In genomic region chr22:47043835-47044721, GRCh38 we compare ENCODE assay signal across 8 cellular contexts.
DNase-seq lines count a peak whose midpoint lies in the region; ATAC-seq and TF ChIP-seq lines count a peak whose summit lies in the region.

No MANE protein-coding gene starts in this region.

- H4K20me1 ChIP-seq in BLaER1 = peaks cover 85% of the 10 kb centered on the region
- peaks cover 6% of the 10 kb centered on the region; the same call in 1 of the 2 replicates for H4K20me1 ChIP-seq in IMR-90 (ENCODE audit: insufficient read depth, low read length)

- no peaks in the 10 kb centered on the region for H3K27me3 ChIP-seq in BLaER1
- no peaks in the 10 kb centered on the region for H3K27me3 ChIP-seq in IMR-90 (ENCODE audit: control insufficient read depth, insufficient read depth, low read length)

- no TSS peak for BruUV-seq in IMR-90 (replicated peaks; lab: Mats Ljungman, UMichigan)

- 63% methylated on average over 4 of the region's 19 CpGs; no CpG with 5 or more reads in 1 of the 2 experiments for WGBS in IMR-90 (ENCODE audit: extremely low coverage in 2 of 2, insufficient read length in 1 of 2), 2 experiments

- 0 out of 2 replicates have a peak, but pooled peaks cover 5% of the 10 kb centered on the region for H3K9me1 ChIP-seq in IMR-90 (ENCODE audit: insufficient read depth, low read length)

- H2BK20ac ChIP-seq in IMR-90 (ENCODE audit: low read depth, low read length) = no peak overlapping the region

- peak overlapping the region; percentile 33 for H3K4me2 ChIP-seq in BLaER1
- H3K4me2 ChIP-seq in IMR-90 (ENCODE audit: low read depth, low read length) = peak overlapping the region; percentile 36; the same call in 1 of the 2 replicates

- peaks cover 22% of the 10 kb centered on the region; the same call in 1 of the 2 replicates for H3K36me3 ChIP-seq in BLaER1
- H3K36me3 ChIP-seq in IMR-90 (ENCODE audit: control insufficient read depth, insufficient read depth, low read length) = no peaks in the 10 kb centered on the region
- no peaks in the 10 kb centered on the region for H3K36me3 ChIP-seq in SK-N-MC (ENCODE audit: insufficient read depth, low read length)

- H2AK9ac ChIP-seq in IMR-90 (replicated peaks; ENCODE audit: low read depth, low read length, poor library complexity) = no peak overlapping the region

- H3K9ac ChIP-seq in BLaER1 (no peak overlapping the region), IMR-90 (ENCODE audit: low read depth, low read length) (no peak overlapping the region), SK-N-MC (ENCODE audit: insufficient read length) (no peak overlapping the region)

- TF ChIP-seq POLR2A in IMR-90 (IDR thresholded peaks at IDR 0.05; ENCODE audit: low read depth, low read length) = no peak

- H3K79me1 ChIP-seq in IMR-90 (ENCODE audit: low read depth in 1 of 2, low read length in 2 of 2) = no peaks in the 10 kb centered on the region; a peak in 1 of 4 replicates

- no peak overlapping the region for H4K91ac ChIP-seq in IMR-90 (ENCODE audit: insufficient read depth, low read depth, low read length)

- DNase-seq in IMR-90 = peak; percentile 54
- DNase-seq in SK-N-MC (ENCODE audit: low read depth, low spot score) = peak; percentile 16
- DNase-seq in iris pigment epithelial cell (ENCODE audit: low read depth) = peak; percentile 52
- DNase-seq in GM10266 (ENCODE audit: extremely low spot score) = no peak

- CTCF ChIA-PET in IMR-90 (lab: Yijun Ruan, JAX) = interaction anchor here (0.6 to 1.0 kb wide), 2 partner anchors 16 to 18 kb away, joined by 3 read pairs; no protein-coding TSS in a partner anchor

- in situ Hi-C loops in IMR-90 (cut with MboI; ENCODE audit: low sequenced_read_pairs) = no loop called here

- H3K4me1 ChIP-seq in BLaER1 (peaks cover 29% of the 10 kb centered on the region), IMR-90 (ENCODE audit: control insufficient read depth, insufficient read depth, low read length) (peaks cover 7% of the 10 kb centered on the region)

- H3K56ac ChIP-seq in IMR-90 (ENCODE audit: extremely low read depth, insufficient read depth, low read length) = no peak overlapping the region

- H3K9me3 ChIP-seq in BLaER1 (no peaks in the 10 kb centered on the region), IMR-90 (ENCODE audit: control insufficient read depth, insufficient read depth, low read length) (no peaks in the 10 kb centered on the region), SK-N-MC (ENCODE audit: low read depth, low read length) (no peaks in the 10 kb centered on the region)

- ATAC-seq in IMR-90 (ENCODE audit: low read depth) (peak; percentile 75), GM18519 (IDR thresholded peaks at IDR 0.05; ENCODE audit: low FRiP score, unreplicated experiment) (no peak), HG02981 (IDR thresholded peaks at IDR 0.05; ENCODE audit: unreplicated experiment) (no peak), GM18520 (IDR thresholded peaks at IDR 0.05; ENCODE audit: unreplicated experiment) (no peak)

- intact Hi-C loops in IMR-90 (cut with micrococcal nuclease) = no loop called here

- H2BK15ac ChIP-seq in IMR-90 (ENCODE audit: low read depth, low read length) = no peak overlapping the region

- no peak overlapping the region for H4K5ac ChIP-seq in IMR-90 (ENCODE audit: low read depth, low read length)

- H3K27ac ChIP-seq in BLaER1 = no peak overlapping the region
- H3K27ac ChIP-seq in IMR-90 (ENCODE audit: insufficient read depth, low read length) = no peak overlapping the region
- no peak overlapping the region for H3K27ac ChIP-seq in SK-N-MC

- no peak overlapping the region for H3K4me3 ChIP-seq in BLaER1
- H3K4me3 ChIP-seq in IMR-90 (ENCODE audit: insufficient read depth, low read depth, low read length) = no peak overlapping the region
- 0 out of 2 replicates have a peak overlapping the region, but pooled peaks have one; percentile 3 for H3K4me3 ChIP-seq in SK-N-MC

- dilution Hi-C loops in IMR-90 (cut with HindIII; ENCODE audit: low sequenced_read_pairs, unreplicated experiment) = no loop called here

- H2AK5ac ChIP-seq in IMR-90 (ENCODE audit: low read depth, low read length) = no peak overlapping the region

- H4K8ac ChIP-seq in IMR-90 (ENCODE audit: low read depth in 2 of 2, low read length in 2 of 2) = no peak overlapping the region

- no peak overlapping the region for H3K18ac ChIP-seq in IMR-90 (ENCODE audit: low read depth, low read length)

- TF ChIP-seq RAD21 in IMR-90 (IDR thresholded peaks at IDR 0.05; ENCODE audit: low read length) = no peak

- H2AFZ ChIP-seq in IMR-90 (replicated peaks; ENCODE audit: low read length, poor library complexity) = peak overlapping the region; percentile 40

- H2BK5ac ChIP-seq in IMR-90 (ENCODE audit: low read depth, low read length, poor library complexity, severe bottlenecking) = no peak overlapping the region

- TF ChIP-seq CTCF in IMR-90 (conservative IDR thresholded peaks at IDR 0.05; ENCODE audit: low read depth, low read length) = no peak
- no peak for TF ChIP-seq CTCF in GM10266 (IDR thresholded peaks at IDR 0.05; ENCODE audit: control insufficient read depth, insufficient read depth, low read depth, missing control alignments)

- H2BK120ac ChIP-seq in IMR-90 (ENCODE audit: low read depth, low read length) = no peak overlapping the region

- POLR2A ChIA-PET in IMR-90 (lab: Charles Lee; ENCODE audit: unreplicated experiment) = no interaction called here

- H3K14ac ChIP-seq in IMR-90 (replicated peaks; ENCODE audit: low read depth, low read length) = 0 out of 2 replicates have a peak overlapping the region, but pooled peaks have one; percentile 28

- H3K23ac ChIP-seq in IMR-90 (ENCODE audit: low read depth, low read length) = no peak overlapping the region

- no peak overlapping the region for H3K4ac ChIP-seq in IMR-90 (ENCODE audit: low read depth, low read length)

TF ChIP-seq in IMR-90, 13 proteins besides CTCF, POLR2A, EP300 and RAD21:
- TF ChIP-seq RFX5 (IDR thresholded peaks at IDR 0.05; ENCODE audit: low read depth, low read length) = no peak
- no peak for TF ChIP-seq CHD1 (IDR thresholded peaks at IDR 0.05; ENCODE audit: low read depth, low read length)
- no peak for TF ChIP-seq MXI1 (IDR thresholded peaks at IDR 0.05; ENCODE audit: borderline replicate concordance, low read depth, low read length)
- TF ChIP-seq RCOR1 (IDR thresholded peaks at IDR 0.05; ENCODE audit: insufficient replicate concordance, low read length) = no peak
- no peak for TF ChIP-seq USF2 (IDR thresholded peaks at IDR 0.05; ENCODE audit: low read depth, low read length)
- no peak for TF ChIP-seq CEBPB (IDR thresholded peaks at IDR 0.05; ENCODE audit: low read depth, low read length)
- no peak for TF ChIP-seq BHLHE40 (IDR thresholded peaks at IDR 0.05; ENCODE audit: low read depth, low read length)
